Comparison of ENCODE assay signal across 21 cellular contexts in genomic region chr2:9391961-9392695, GRCh38. TPM values are rescaled to one million over a fixed set of nuclear protein-coding genes. Genes with fewer than 3 reads are reported as not detected.
DNase-seq lines count a peak whose midpoint lies in the region; ATAC-seq, FAIRE-seq and TF ChIP-seq lines count a peak whose summit lies in the region.
"Had no signal": no experiment of that assay in that cellular context is flagged by ENCODE, and none has a peak within 500 bp of the region (broad histone marks: within the 10 kb centered on the region; RNA-seq: fewer than 3 reads in every experiment).

No MANE protein-coding gene starts in this region.

- ATAC-seq in T-cell (replicated peaks in 1 of 4) (no peak), HG03135 (IDR thresholded peaks at IDR 0.05; ENCODE audit: unreplicated experiment) (no peak)
- ATAC-seq: stimulated activated naive CD8-positive, alpha-beta T cell treated with anti-CD3 and anti-CD28 coated beads, Interleukin-15, amount 100 ng/mL, for 72 hours had no signal

- no peaks in the 10 kb centered on the region for H3K27me3 Mint-ChIP-seq in astrocyte (ENCODE audit: low read depth, unreplicated experiment)
- peaks cover 0 to 1% of the 10 kb centered on the region in 2 donors for H3K27me3 Mint-ChIP-seq in T-cell
- H3K27me3 Mint-ChIP-seq: activated naive CD8-positive, alpha-beta T cell; stimulated activated naive CD8-positive, alpha-beta T cell treated with anti-CD3 and anti-CD28 coated beads, Interleukin-15, amount 100 ng/mL, for 72 hours had no signal

- POLR2A ChIA-PET in T-cell (lab: Charles Lee), result no interaction called here

- no peaks in the 10 kb centered on the region for H3K27me3 ChIP-seq in BLaER1
- H3K27me3 ChIP-seq in astrocyte (ENCODE audit: insufficient read depth, low read length), result no peaks in the 10 kb centered on the region
- no peaks in the 10 kb centered on the region for H3K27me3 ChIP-seq in smooth muscle cell (ENCODE audit: low read depth)
- H3K27me3 ChIP-seq: brain microvascular endothelial cell had no signal

- H3K9ac ChIP-seq in BLaER1, result peak overlapping the region; percentile 77
- H3K9ac ChIP-seq in astrocyte (ENCODE audit: low read length), result peak overlapping the region; percentile 31
- H3K9ac ChIP-seq in smooth muscle cell (ENCODE audit: low read depth), result no peak overlapping the region

- H3K27ac Mint-ChIP-seq in astrocyte (ENCODE audit: unreplicated experiment) (no peak overlapping the region), T-cell (no peak overlapping the region)
- H3K27ac Mint-ChIP-seq: activated naive CD8-positive, alpha-beta T cell; activated T-helper 1 cell treated with anti-CD3 and anti-CD28 coated beads, Interleukin-12 subunit alpha, Interleukin-12 subunit beta, Interleukin-2, Interleukin-4 antibody, amounts not matched to agents 30 ng/mL and 10 ng/mL and 1 ng/mL, durations not matched to agents 14 hours and 24 hours and 36 hours; CD4-positive, CD25-positive, alpha-beta regulatory T cell; stimulated activated naive CD8-positive, alpha-beta T cell treated with anti-CD3 and anti-CD28 coated beads, Interleukin-15, amount 100 ng/mL, for 72 hours had no signal

- H2AFZ ChIP-seq in astrocyte (ENCODE audit: low read depth, low read length), result no peak overlapping the region
- H2AFZ ChIP-seq in smooth muscle cell (ENCODE audit: low read depth), result no peak overlapping the region
- H2AFZ ChIP-seq: PC-9 had no signal

- H3K4me1 Mint-ChIP-seq in astrocyte (ENCODE audit: low read depth, unreplicated experiment) (peaks cover 9% of the 10 kb centered on the region), T-cell (no peaks in the 10 kb centered on the region)
- H3K4me1 Mint-ChIP-seq: stimulated activated naive CD8-positive, alpha-beta T cell treated with anti-CD3 and anti-CD28 coated beads, Interleukin-15, amount 100 ng/mL, for 72 hours had no signal

- no peak overlapping the region for H3K4me3 Mint-ChIP-seq in astrocyte (ENCODE audit: unreplicated experiment)
- no peak overlapping the region for H3K4me3 Mint-ChIP-seq in T-cell
- H3K4me3 Mint-ChIP-seq: activated naive CD8-positive, alpha-beta T cell; activated T-helper 1 cell treated with anti-CD3 and anti-CD28 coated beads, Interleukin-12 subunit alpha, Interleukin-12 subunit beta, Interleukin-2, Interleukin-4 antibody, amounts not matched to agents 30 ng/mL and 10 ng/mL and 1 ng/mL, durations not matched to agents 14 hours and 24 hours and 36 hours; CD4-positive, CD25-positive, alpha-beta regulatory T cell; H9; stimulated activated naive CD8-positive, alpha-beta T cell treated with anti-CD3 and anti-CD28 coated beads, Interleukin-15, amount 100 ng/mL, for 72 hours had no signal

- CTCF ChIA-PET in T-cell (lab: Charles Lee), result no interaction called here

- H4K20me1 ChIP-seq in BLaER1 (no peaks in the 10 kb centered on the region), astrocyte (ENCODE audit: insufficient read depth, low read length) (no peaks in the 10 kb centered on the region), smooth muscle cell (ENCODE audit: low read depth) (no peaks in the 10 kb centered on the region)

- H3K4me1 ChIP-seq in BLaER1 (peaks cover 46% of the 10 kb centered on the region), astrocyte (ENCODE audit: insufficient read depth, low read length) (peaks cover 7% of the 10 kb centered on the region), mesodermal cell (ENCODE audit: control insufficient read depth, insufficient read depth, low read length, poor library complexity, severe bottlenecking) (peaks cover 10% of the 10 kb centered on the region), smooth muscle cell (ENCODE audit: low read depth) (peaks cover 11% of the 10 kb centered on the region)

- peak overlapping the region; percentile 88 for H3K4me2 ChIP-seq in BLaER1
- H3K4me2 ChIP-seq in astrocyte (ENCODE audit: low read length), result no peak overlapping the region
- H3K4me2 ChIP-seq in smooth muscle cell, result peak overlapping the region; percentile 0
- H3K4me2 ChIP-seq: PC-9 had no signal

- H3K79me2 ChIP-seq in astrocyte (ENCODE audit: insufficient read depth, low read length) (no peaks in the 10 kb centered on the region), smooth muscle cell (ENCODE audit: low read depth) (no peaks in the 10 kb centered on the region)

- TF ChIP-seq CTCF in astrocyte (IDR thresholded peaks at IDR 0.05; ENCODE audit: insufficient read depth, low read depth, low read length) (no peak), smooth muscle cell (IDR thresholded peaks at IDR 0.05; ENCODE audit: borderline replicate concordance, insufficient read depth, poor library complexity, severe bottlenecking) (no peak)

- H3K4me3 ChIP-seq in BLaER1 (peak overlapping the region; percentile 27; the same call in 1 of the 2 replicates), astrocyte (ENCODE audit: insufficient read depth, low read depth, low read length) (no peak overlapping the region), mesodermal cell (ENCODE audit: extremely low read depth, insufficient read depth, low read length, poor library complexity, severe bottlenecking) (no peak overlapping the region), smooth muscle cell (no peak overlapping the region)
- H3K4me3 ChIP-seq: PC-9 had no signal

- no peaks in the 10 kb centered on the region for H3F3A ChIP-seq in smooth muscle cell (ENCODE audit: low read depth)

- peaks cover 88% of the 10 kb centered on the region for H3K36me3 ChIP-seq in BLaER1
- peaks cover 34% of the 10 kb centered on the region for H3K36me3 ChIP-seq in astrocyte (ENCODE audit: insufficient read depth, low read length)
- H3K36me3 ChIP-seq in mesodermal cell (ENCODE audit: control insufficient read depth, insufficient read depth, low read length), result peaks cover 75% of the 10 kb centered on the region
- H3K36me3 ChIP-seq in smooth muscle cell (ENCODE audit: low read depth), result peaks cover 7% of the 10 kb centered on the region

- WGBS in mesodermal cell (ENCODE audit: insufficient coverage in 2 of 2), 2 experiments, result 78 to 96% methylated on average over 8 to 10 of the region's 12 CpGs
- 93% methylated on average over 12 of the region's 12 CpGs for WGBS in smooth muscle cell (ENCODE audit: low lambda C conversion rate)

- FAIRE-seq in astrocyte (lab: Jason Lieb, UNC), result no peak
- FAIRE-seq: GM12892 had no signal

- H3K9me3 Mint-ChIP-seq in astrocyte (ENCODE audit: unreplicated experiment) (peaks cover 1% of the 10 kb centered on the region), T-cell (no peaks in the 10 kb centered on the region)
- H3K9me3 Mint-ChIP-seq: activated T-helper 1 cell treated with anti-CD3 and anti-CD28 coated beads, Interleukin-12 subunit alpha, Interleukin-12 subunit beta, Interleukin-2, Interleukin-4 antibody, amounts not matched to agents 30 ng/mL and 10 ng/mL and 1 ng/mL, durations not matched to agents 14 hours and 24 hours and 36 hours; H9; stimulated activated naive CD8-positive, alpha-beta T cell treated with anti-CD3 and anti-CD28 coated beads, Interleukin-15, amount 100 ng/mL, for 72 hours had no signal

- H3K36me3 Mint-ChIP-seq in astrocyte (ENCODE audit: low read depth, unreplicated experiment), result peaks cover 40% of the 10 kb centered on the region
- H3K36me3 Mint-ChIP-seq in T-cell, result no peaks in the 10 kb centered on the region
- H3K36me3 Mint-ChIP-seq: activated naive CD8-positive, alpha-beta T cell; CD4-positive, CD25-positive, alpha-beta regulatory T cell had no signal

- H3K9me3 ChIP-seq in BLaER1, result no peaks in the 10 kb centered on the region
- no peaks in the 10 kb centered on the region for H3K9me3 ChIP-seq in astrocyte (ENCODE audit: insufficient read depth, low read depth, low read length)
- no peaks in the 10 kb centered on the region for H3K9me3 ChIP-seq in mesodermal cell (ENCODE audit: control insufficient read depth, low read length)
- no peaks in the 10 kb centered on the region for H3K9me3 ChIP-seq in smooth muscle cell (replicated peaks; ENCODE audit: low read depth)

- DNase-seq in astrocyte (ENCODE audit: low read depth) (no peak), smooth muscle cell (lab: John Stamatoyannopoulos, UW; ENCODE audit: unreplicated experiment) (no peak), putamen (ENCODE audit: low spot score) (no peak), NCI-H146 (lab: John Stamatoyannopoulos, UW) (no peak), T-cell (no peak)
- DNase-seq: activated CD4-positive, CD25-positive, alpha-beta regulatory T cell; CD4-positive, CD25-positive, alpha-beta regulatory T cell; IMR-90; NCI-H774; PC-9; stimulated activated CD4-positive, alpha-beta T cell treated with anti-CD3 and anti-CD28 coated beads, Interleukin-2, amount 100 ng/mL, for 48 hours; stimulated activated naive CD8-positive, alpha-beta T cell treated with anti-CD3 and anti-CD28 coated beads, Interleukin-15, amount 100 ng/mL, for 72 hours had no signal

- H3K27ac ChIP-seq in BLaER1, result peak overlapping the region; percentile 88
- H3K27ac ChIP-seq in astrocyte (ENCODE audit: low read depth, low read length), result no peak overlapping the region
- peak overlapping the region; percentile 53 for H3K27ac ChIP-seq in mesodermal cell (ENCODE audit: low read depth, low read length, severe bottlenecking)
- H3K27ac ChIP-seq in smooth muscle cell (ENCODE audit: low read depth), result peak overlapping the region; percentile 13
- H3K27ac ChIP-seq: HL-60, PC-9 had no signal

RNA-seq across cellular contexts. Expression of gene ITGB1BP1, which starts 31.2 kb away (rescaled TPM):
- total RNA-seq in astrocyte (121 and 126 TPM in 2 replicates), smooth muscle cell (40.2 and 53.9 TPM in 2 replicates), T-cell (10 to 100 TPM; 46.5 to 76.7 (median 69.0) TPM)
- 59.3 TPM for polyA plus RNA-seq in mesodermal cell (2013, experiment 1 of 2)
- polyA plus RNA-seq in mesodermal cell (2013, experiment 2 of 2), result 76.7 TPM
- polyA plus RNA-seq in smooth muscle cell, result 138 and 142 TPM in 2 replicates

RNA-seq across cellular contexts. Expression of gene CPSF3, which starts 31.3 kb away (rescaled TPM):
- total RNA-seq in astrocyte, result 36.2 and 40.3 TPM in 2 replicates
- polyA plus RNA-seq in mesodermal cell (2013, experiment 1 of 2), result 77.3 TPM
- polyA plus RNA-seq in mesodermal cell (2013, experiment 2 of 2), result 76.0 TPM
- total RNA-seq in smooth muscle cell, result 42.7 and 52.6 TPM in 2 replicates
- polyA plus RNA-seq in smooth muscle cell, result 30.1 and 30.3 TPM in 2 replicates
- total RNA-seq in T-cell, result 10 to 100 TPM; 16.0 to 25.1 (median 21.3) TPM
